In the genomic region with DNA sequence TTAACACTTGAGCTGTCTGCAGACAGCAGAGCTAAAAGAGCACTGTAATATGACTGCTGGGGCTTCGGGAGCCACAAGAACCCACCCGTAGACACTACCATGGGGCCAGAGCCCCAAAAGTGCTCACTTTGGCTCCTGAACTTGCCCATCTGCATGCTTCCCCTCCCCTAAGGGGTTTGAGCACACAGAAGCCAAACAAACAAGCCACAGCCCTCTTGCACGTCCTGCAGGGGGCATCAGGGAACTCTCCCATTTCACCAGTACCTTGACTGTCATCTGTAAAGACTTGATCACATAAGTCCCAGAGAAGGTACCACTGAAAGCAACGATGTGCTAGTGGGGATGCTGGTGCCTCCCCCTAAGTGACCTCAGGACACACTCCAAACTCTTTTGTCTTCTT, we compare ENCODE assay signal across 9 cellular contexts.
DNase-seq lines count a peak whose midpoint lies in the region; TF ChIP-seq lines count a peak whose summit lies in the region.
"Had no signal": no experiment of that assay in that cellular context is flagged by ENCODE, and none has a peak within 500 bp of the region (broad histone marks: within the 10 kb centered on the region; RNA-seq: fewer than 3 reads in every experiment).

No MANE protein-coding gene starts in this region.

- DNase-seq in NCI-H2171 treated with DMSO at 0.1 percent for 48 hours (lab: John Stamatoyannopoulos, UW) (peak; percentile 44), NCI-H2171 (lab: John Stamatoyannopoulos, UW) (no peak), LoVo (ENCODE audit: low spot score) (peak; percentile 34), cardiac fibroblast (ENCODE audit: low read depth in 2 of 2) (peak; percentile 26 to 60), progenitor cell of endocrine pancreas (ENCODE audit: low spot score, unreplicated experiment) (no peak), NCI-H774 (lab: John Stamatoyannopoulos, UW) (no peak), spleen (no peak)
- DNase-seq in activated CD4-positive, alpha-beta T cell treated with anti-CD3 and anti-CD28 coated beads for 48 hours = no peak

- H3K4me3 ChIP-seq in cardiac fibroblast (replicated peaks in 1 of 2; ENCODE audit: low read depth in 2 of 2, low read length in 2 of 2) = no peak overlapping the region
- H3K4me3 ChIP-seq in spleen = no peak overlapping the region
- H3K4me3 ChIP-seq: BLaER1 had no signal

- H3K27ac ChIP-seq in spleen = no peak overlapping the region
- H3K27ac ChIP-seq: BLaER1 had no signal

- H3K27ac Mint-ChIP-seq in progenitor cell of endocrine pancreas = no peak overlapping the region

- peak; percentile 66 for TF ChIP-seq CTCF in cardiac fibroblast (IDR thresholded peaks at IDR 0.05; ENCODE audit: low read depth, low read length)
- TF ChIP-seq CTCF in progenitor cell of endocrine pancreas (IDR thresholded peaks at IDR 0.05; ENCODE audit: unreplicated experiment) = peak; percentile 56
- no peak for TF ChIP-seq CTCF in spleen (IDR thresholded peaks at IDR 0.05 in 8 of 11, conservative IDR thresholded peaks at IDR 0.05 in 3 of 11)

- H3K36me3 Mint-ChIP-seq in progenitor cell of endocrine pancreas (ENCODE audit: insufficient read depth) = no peaks in the 10 kb centered on the region

- no peaks in the 10 kb centered on the region for H3K27me3 ChIP-seq in spleen (replicated peaks in 1 of 7)
- H3K27me3 ChIP-seq: BLaER1 had no signal

- no peaks in the 10 kb centered on the region for H3K36me3 ChIP-seq in spleen
- H3K36me3 ChIP-seq: BLaER1 had no signal

- WGBS in spleen, 5 donors = 53 to 62% (median 57%) methylated on average over 4 of the region's 4 CpGs

- intact Hi-C loops in spleen (cut with DNase I; ENCODE audit: low total_unique reads) = no loop called here

- H3K4me1 ChIP-seq in spleen = no peaks in the 10 kb centered on the region

- TF ChIP-seq POLR2A in spleen (IDR thresholded peaks at IDR 0.05) = no peak

- H3K27me3 Mint-ChIP-seq in progenitor cell of endocrine pancreas = peaks cover 11% of the 10 kb centered on the region

- no peaks in the 10 kb centered on the region for H3K9me3 Mint-ChIP-seq in progenitor cell of endocrine pancreas (ENCODE audit: low read depth)

- H3K4me1 Mint-ChIP-seq in progenitor cell of endocrine pancreas (ENCODE audit: low read depth) = no peaks in the 10 kb centered on the region

- H3K9me3 ChIP-seq in spleen = peaks cover 0 to 15% (median 7%) of the 10 kb centered on the region in 8 donors
- H3K9me3 ChIP-seq: BLaER1 had no signal

- no peak overlapping the region for H3K4me3 Mint-ChIP-seq in progenitor cell of endocrine pancreas (ENCODE audit: low read depth)

Comparison
In these comparisons a context has a peak if more than half of its experiments do, and no peak if none do; other contexts are left out.
1. DNase-seq: peak in NCI-H2171 treated with DMSO at 0.1 percent for 48 hours (single experiment), LoVo (single experiment) and cardiac fibroblast (2 of 2); none in NCI-H2171 (single experiment), progenitor cell of endocrine pancreas (single experiment), NCI-H774 (single experiment), activated CD4-positive, alpha-beta T cell treated with anti-CD3 and anti-CD28 coated beads for 48 hours (single experiment) and spleen (single experiment).
2. CTCF ChIP-seq: peak in cardiac fibroblast (single experiment) and progenitor cell of endocrine pancreas (single experiment); none in spleen (0 of 11).